Comparison of ENCODE assay signal across 9 cellular contexts in genomic region chrX:68894142-68894512, GRCh38.
DNase-seq lines count a peak whose midpoint lies in the region; ATAC-seq and TF ChIP-seq lines count a peak whose summit lies in the region.
"Had no signal": no experiment of that assay in that cellular context is flagged by ENCODE, and none has a peak within 500 bp of the region (broad histone marks: within the 10 kb centered on the region; RNA-seq: fewer than 3 reads in every experiment).

No MANE protein-coding gene starts in this region.

- no peak overlapping the region for H3K4me2 ChIP-seq in mammary epithelial cell (ENCODE audit: insufficient read depth, low read depth, low read length)

- BruUV-seq in mammary epithelial cell (replicated peaks; lab: Mats Ljungman, UMichigan) = no TSS peak

- peak overlapping the region; percentile 30; the same call in 1 of the 2 replicates for H3K4me3 ChIP-seq in H7 (ENCODE audit: insufficient read depth, low read depth, low read length)
- H3K4me3 ChIP-seq in mammary epithelial cell (replicated peaks in 1 of 3; ENCODE audit: insufficient read depth in 1 of 3, low read depth in 2 of 3, low read length in 3 of 3) = no peak overlapping the region
- H3K4me3 ChIP-seq in skeletal muscle tissue (ENCODE audit: low read length in 3 of 3) = peak overlapping the region in 2 of 3 donors; percentile 52 to 54

- H3K27me3 ChIP-seq in H7 (ENCODE audit: control insufficient read depth, insufficient read depth, low read length) (peaks cover 17% of the 10 kb centered on the region), mammary epithelial cell (ENCODE audit: insufficient read depth, low read length) (no peaks in the 10 kb centered on the region), layer of hippocampus (ENCODE audit: control insufficient read depth, insufficient read depth, low read length) (no peaks in the 10 kb centered on the region), skeletal muscle tissue (ENCODE audit: control insufficient read depth in 3 of 3, insufficient read depth in 3 of 3, low read length in 3 of 3) (no peaks in the 10 kb centered on the region)

- H3K36me3 ChIP-seq in H7 (replicated peaks; ENCODE audit: control insufficient read depth, insufficient read depth, low read length) (no peaks in the 10 kb centered on the region), mammary epithelial cell (ENCODE audit: insufficient read depth, low read length) (no peaks in the 10 kb centered on the region), skeletal muscle tissue (ENCODE audit: control insufficient read depth in 3 of 3, insufficient read depth in 3 of 3, low read length in 3 of 3) (no peaks in the 10 kb centered on the region)

- H2AFZ ChIP-seq in mammary epithelial cell (ENCODE audit: low read depth, low read length) = peak overlapping the region; percentile 57

- CTCF ChIA-PET in mammary epithelial cell (lab: Charles Lee; ENCODE audit: low non-redundant PET) = no interaction called here

- dilution Hi-C loops in mammary epithelial cell (cut with HindIII; ENCODE audit: low sequenced_read_pairs) = no loop called here

- H3K79me2 ChIP-seq in mammary epithelial cell (ENCODE audit: insufficient read depth, low read length) = no peaks in the 10 kb centered on the region

- H3K9me3 ChIP-seq in mammary epithelial cell (replicated peaks; ENCODE audit: insufficient read depth, low read length) = no peaks in the 10 kb centered on the region
- H3K9me3 ChIP-seq in skeletal muscle tissue (ENCODE audit: control insufficient read depth in 3 of 3, low read length in 3 of 3) = no peaks in the 10 kb centered on the region

- TF ChIP-seq CTCF in mammary epithelial cell (conservative IDR thresholded peaks at IDR 0.05 in 1 of 2, IDR thresholded peaks at IDR 0.05 in 1 of 2; ENCODE audit: extremely low read depth in 1 of 2, insufficient read depth in 1 of 2, low read depth in 1 of 2, low read length in 2 of 2) = no peak

- no peak overlapping the region for H3K27ac ChIP-seq in mammary epithelial cell (ENCODE audit: insufficient read depth, low read depth, low read length)
- peak overlapping the region; percentile 66 for H3K27ac ChIP-seq in layer of hippocampus (ENCODE audit: low read depth, low read length)
- H3K27ac ChIP-seq in skeletal muscle tissue (ENCODE audit: low read depth, low read length) = peak overlapping the region; percentile 95

- intact Hi-C loops in mammary epithelial cell (cut with micrococcal nuclease) = loop anchor here (2.0 kb wide), 2 partner anchors 49 to 61 kb away; no protein-coding TSS in a partner anchor

- H3K4me1 ChIP-seq in mammary epithelial cell (ENCODE audit: insufficient read depth, low read length) = peaks cover 18% of the 10 kb centered on the region
- peaks cover 14 to 34% (median 34%) of the 10 kb centered on the region in 3 donors for H3K4me1 ChIP-seq in skeletal muscle tissue (ENCODE audit: control insufficient read depth in 3 of 3, insufficient read depth in 3 of 3, low read length in 3 of 3)

- H4K20me1 ChIP-seq in mammary epithelial cell (ENCODE audit: insufficient read depth, low read length) = no peaks in the 10 kb centered on the region

- ATAC-seq in GM19328 (IDR thresholded peaks at IDR 0.05; ENCODE audit: unreplicated experiment) (no peak), HG03521 (IDR thresholded peaks at IDR 0.05; ENCODE audit: unreplicated experiment) (no peak)

- WGBS in mammary epithelial cell (ENCODE audit: low coverage, missing lambda C conversion rate) = 95% methylated on average over 5 of the region's 8 CpGs

- no peak for DNase-seq in H7
- no peak for DNase-seq in mammary epithelial cell
- no peak for DNase-seq in RKO (ENCODE audit: low spot score)
- no peak for DNase-seq in H4 (ENCODE audit: low spot score)
- DNase-seq: NCI-H446 had no signal

- in situ Hi-C loops in mammary epithelial cell (cut with MboI; ENCODE audit: low sequenced_read_pairs in 2 of 2) = no loop called here

- H3K9ac ChIP-seq in mammary epithelial cell (ENCODE audit: insufficient read depth, low read length) (no peak overlapping the region), skeletal muscle tissue (ENCODE audit: low read depth in 1 of 3, low read length in 3 of 3) (peak overlapping the region; percentile 72 to 84 (median 75))

Comparison
In these comparisons a context has a peak if more than half of its experiments do, and no peak if none do; other contexts are left out.
1. H3K4me3 ChIP-seq: peak in H7 (single experiment) and skeletal muscle tissue (2 of 3); none in mammary epithelial cell (0 of 3).